Comparison of ENCODE assay signal across 1 cellular context in genomic region chr19:8307965-8308866, GRCh38.
A peak's percentile ranks its signal among the peaks of the same experiment; 100 is the strongest.
TF ChIP-seq lines count a peak whose summit lies in the region.

CD320 (minus strand) TSS chr19:8308358; CDS start chr19:8308290, 68 bp downstream.

TF ChIP-seq in HEK293, 187 proteins besides CTCF, POLR2A, EP300 and RAD21 (continued from another document and continues in another):
- no peak for TF ChIP-seq ZNF776 (tag by site-specific recombination; IDR thresholded peaks at IDR 0.05; ENCODE audit: borderline replicate concordance)
- peak; percentile 77 for TF ChIP-seq TCF7L2 (IDR thresholded peaks at IDR 0.05; ENCODE audit: borderline replicate concordance, low read depth, low read length)
- 0 out of 2 replicates have a peak, but pooled peaks have one; percentile 2 for TF ChIP-seq WT1 (tag by site-specific recombination; IDR thresholded peaks at IDR 0.05)
- TF ChIP-seq, protein P1, sequence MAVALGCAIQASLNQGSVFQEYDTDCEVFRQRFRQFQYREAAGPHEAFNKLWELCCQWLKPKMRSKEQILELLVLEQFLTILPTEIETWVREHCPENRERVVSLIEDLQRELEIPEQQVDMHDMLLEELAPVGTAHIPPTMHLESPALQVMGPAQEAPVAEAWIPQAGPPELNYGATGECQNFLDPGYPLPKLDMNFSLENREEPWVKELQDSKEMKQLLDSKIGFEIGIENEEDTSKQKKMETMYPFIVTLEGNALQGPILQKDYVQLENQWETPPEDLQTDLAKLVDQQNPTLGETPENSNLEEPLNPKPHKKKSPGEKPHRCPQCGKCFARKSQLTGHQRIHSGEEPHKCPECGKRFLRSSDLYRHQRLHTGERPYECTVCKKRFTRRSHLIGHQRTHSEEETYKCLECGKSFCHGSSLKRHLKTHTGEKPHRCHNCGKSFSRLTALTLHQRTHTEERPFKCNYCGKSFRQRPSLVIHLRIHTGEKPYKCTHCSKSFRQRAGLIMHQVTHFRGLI (tag by site-specific recombination; IDR thresholded peaks at IDR 0.05): peak; percentile 23
- TF ChIP-seq YY2 (tag by site-specific recombination; IDR thresholded peaks at IDR 0.05): no peak
- no peak for TF ChIP-seq ZNF148 (tag by site-specific recombination; IDR thresholded peaks at IDR 0.05; ENCODE audit: borderline replicate concordance)
- TF ChIP-seq ZNF426 (tag by site-specific recombination; IDR thresholded peaks at IDR 0.05): no peak
- TF ChIP-seq ZSCAN5A (tag by site-specific recombination; IDR thresholded peaks at IDR 0.05): peak; percentile 94
- TF ChIP-seq ZBTB48 (tag by site-specific recombination; IDR thresholded peaks at IDR 0.05): no peak
- TF ChIP-seq ZNF280D (tag by site-specific recombination; IDR thresholded peaks at IDR 0.05): no peak; the same call in 1 of the 2 replicates
- TF ChIP-seq ZNF10 (tag by site-specific recombination; IDR thresholded peaks at IDR 0.05): 0 out of 2 replicates have a peak, but pooled peaks have one; percentile 9
- 0 out of 2 replicates have a peak, but pooled peaks have one; percentile 47 for TF ChIP-seq PATZ1 (tag by site-specific recombination; IDR thresholded peaks at IDR 0.05)
- no peak for TF ChIP-seq HOXC10 (CRISPR knock-in tag; IDR thresholded peaks at IDR 0.05)
- peak; percentile 65 for TF ChIP-seq KLF16 (tag by site-specific recombination; IDR thresholded peaks at IDR 0.05)
- no peak for TF ChIP-seq ZNF416 (tag by site-specific recombination; IDR thresholded peaks at IDR 0.05)
- TF ChIP-seq ZNF391 (tag by site-specific recombination; IDR thresholded peaks at IDR 0.05; ENCODE audit: borderline replicate concordance, low read depth): peak; percentile 5; the same call in 1 of the 2 replicates
- no peak for TF ChIP-seq EGR2 (tag by site-specific recombination; IDR thresholded peaks at IDR 0.05; ENCODE audit: low read depth)
- no peak for TF ChIP-seq ZNF549 (tag by site-specific recombination; IDR thresholded peaks at IDR 0.05)
- TF ChIP-seq ZNF174 (tag by site-specific recombination; IDR thresholded peaks at IDR 0.05): no peak
- TF ChIP-seq ZBTB44 (tag by site-specific recombination; IDR thresholded peaks at IDR 0.05): peak; percentile 64; the same call in 1 of the 2 replicates
- TF ChIP-seq, protein P2, sequence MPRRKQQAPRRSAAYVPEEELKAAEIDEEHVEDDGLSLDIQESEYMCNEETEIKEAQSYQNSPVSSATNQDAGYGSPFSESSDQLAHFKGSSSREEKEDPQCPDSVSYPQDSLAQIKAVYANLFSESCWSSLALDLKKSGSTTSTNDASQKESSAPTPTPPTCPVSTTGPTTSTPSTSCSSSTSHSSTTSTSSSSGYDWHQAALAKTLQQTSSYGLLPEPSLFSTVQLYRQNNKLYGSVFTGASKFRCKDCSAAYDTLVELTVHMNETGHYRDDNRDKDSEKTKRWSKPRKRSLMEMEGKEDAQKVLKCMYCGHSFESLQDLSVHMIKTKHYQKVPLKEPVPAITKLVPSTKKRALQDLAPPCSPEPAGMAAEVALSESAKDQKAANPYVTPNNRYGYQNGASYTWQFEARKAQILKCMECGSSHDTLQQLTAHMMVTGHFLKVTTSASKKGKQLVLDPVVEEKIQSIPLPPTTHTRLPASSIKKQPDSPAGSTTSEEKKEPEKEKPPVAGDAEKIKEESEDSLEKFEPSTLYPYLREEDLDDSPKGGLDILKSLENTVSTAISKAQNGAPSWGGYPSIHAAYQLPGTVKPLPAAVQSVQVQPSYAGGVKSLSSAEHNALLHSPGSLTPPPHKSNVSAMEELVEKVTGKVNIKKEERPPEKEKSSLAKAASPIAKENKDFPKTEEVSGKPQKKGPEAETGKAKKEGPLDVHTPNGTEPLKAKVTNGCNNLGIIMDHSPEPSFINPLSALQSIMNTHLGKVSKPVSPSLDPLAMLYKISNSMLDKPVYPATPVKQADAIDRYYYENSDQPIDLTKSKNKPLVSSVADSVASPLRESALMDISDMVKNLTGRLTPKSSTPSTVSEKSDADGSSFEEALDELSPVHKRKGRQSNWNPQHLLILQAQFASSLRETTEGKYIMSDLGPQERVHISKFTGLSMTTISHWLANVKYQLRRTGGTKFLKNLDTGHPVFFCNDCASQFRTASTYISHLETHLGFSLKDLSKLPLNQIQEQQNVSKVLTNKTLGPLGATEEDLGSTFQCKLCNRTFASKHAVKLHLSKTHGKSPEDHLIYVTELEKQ (tag by site-specific recombination; IDR thresholded peaks at IDR 0.05; ENCODE audit: borderline replicate concordance): no peak; the same call in 1 of the 2 replicates
- TF ChIP-seq ZNF571 (tag by site-specific recombination; IDR thresholded peaks at IDR 0.05): no peak
- no peak; the same call in 1 of the 2 replicates for TF ChIP-seq ZNF785 (tag by site-specific recombination; IDR thresholded peaks at IDR 0.05)
- no peak for TF ChIP-seq ZNF350 (tag by site-specific recombination; IDR thresholded peaks at IDR 0.05)
- TF ChIP-seq ZNF311 (tag by site-specific recombination; IDR thresholded peaks at IDR 0.05; ENCODE audit: borderline replicate concordance): no peak
- peak; percentile 82; the same call in 1 of the 2 replicates for TF ChIP-seq KLF7 (tag by site-specific recombination; IDR thresholded peaks at IDR 0.05; ENCODE audit: borderline replicate concordance)
- no peak for TF ChIP-seq ZFP41 (tag by site-specific recombination; IDR thresholded peaks at IDR 0.05; ENCODE audit: borderline replicate concordance)
- TF ChIP-seq ZNF843 (tag by site-specific recombination; IDR thresholded peaks at IDR 0.05): peak; percentile 66; the same call in 1 of the 2 replicates
- TF ChIP-seq PRDM1 (tag by site-specific recombination; IDR thresholded peaks at IDR 0.05): no peak
- TF ChIP-seq ZFP3 (tag by site-specific recombination; IDR thresholded peaks at IDR 0.05; ENCODE audit: low read depth): no peak
- no peak for TF ChIP-seq ZNF747 (tag by site-specific recombination; IDR thresholded peaks at IDR 0.05)
- TF ChIP-seq ZNF707 (tag by site-specific recombination; IDR thresholded peaks at IDR 0.05): no peak
- no peak for TF ChIP-seq ZNF112 (tag by site-specific recombination; IDR thresholded peaks at IDR 0.05)
- no peak for TF ChIP-seq ZNF544 (tag by site-specific recombination; IDR thresholded peaks at IDR 0.05)
- TF ChIP-seq, protein P3, sequence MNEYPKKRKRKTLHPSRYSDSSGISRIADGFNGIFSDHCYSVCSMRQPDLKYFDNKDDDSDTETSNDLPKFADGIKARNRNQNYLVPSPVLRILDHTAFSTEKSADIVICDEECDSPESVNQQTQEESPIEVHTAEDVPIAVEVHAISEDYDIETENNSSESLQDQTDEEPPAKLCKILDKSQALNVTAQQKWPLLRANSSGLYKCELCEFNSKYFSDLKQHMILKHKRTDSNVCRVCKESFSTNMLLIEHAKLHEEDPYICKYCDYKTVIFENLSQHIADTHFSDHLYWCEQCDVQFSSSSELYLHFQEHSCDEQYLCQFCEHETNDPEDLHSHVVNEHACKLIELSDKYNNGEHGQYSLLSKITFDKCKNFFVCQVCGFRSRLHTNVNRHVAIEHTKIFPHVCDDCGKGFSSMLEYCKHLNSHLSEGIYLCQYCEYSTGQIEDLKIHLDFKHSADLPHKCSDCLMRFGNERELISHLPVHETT (tag by site-specific recombination; IDR thresholded peaks at IDR 0.05): peak; percentile 21; the same call in 1 of the 2 replicates
- TF ChIP-seq ZNF223 (tag by site-specific recombination; IDR thresholded peaks at IDR 0.05): no peak
- TF ChIP-seq ZNF423 (tag by site-specific recombination; IDR thresholded peaks at IDR 0.05): no peak
